20 cellular contexts compared by ENCODE assay signal in genomic region chr14:61362072-61362750, GRCh38. TPM values are rescaled to one million over a fixed set of nuclear protein-coding genes. Genes with fewer than 3 reads are reported as not detected.
DNase-seq lines count a peak whose midpoint lies in the region; ATAC-seq and TF ChIP-seq lines count a peak whose summit lies in the region.
"Had no signal": no experiment of that assay in that cellular context is flagged by ENCODE, and none has a peak within 500 bp of the region (broad histone marks: within the 10 kb centered on the region; RNA-seq: fewer than 3 reads in every experiment).

No MANE protein-coding gene starts in this region.

- intact Hi-C loops in left ventricle myocardium inferior (cut with micrococcal nuclease) (no loop called here), left cardiac atrium (cut with DNase I) (no loop called here), upper lobe of right lung (cut with DNase I) (no loop called here)

- H3K36me3 ChIP-seq in left ventricle myocardium inferior (no peaks in the 10 kb centered on the region), HEK293 (ENCODE audit: control insufficient read depth in 2 of 2, insufficient read depth in 1 of 2, low read length in 2 of 2) (no peaks in the 10 kb centered on the region), upper lobe of right lung (no peaks in the 10 kb centered on the region)

- CTCF ChIA-PET in HEK293 (lab: Yijun Ruan, JAX) = no interaction called here

- DNase-seq in left ventricle myocardium inferior = no peak
- no peak for DNase-seq in left cardiac atrium
- peak; percentile 48 for DNase-seq in dermis blood vessel endothelial cell
- no peak for DNase-seq in upper lobe of right lung
- DNase-seq in HPDE6-E6E7 (ENCODE audit: extremely low spot score) = no peak
- DNase-seq in SK-N-DZ (ENCODE audit: low spot score) = no peak
- DNase-seq: AML-193, Calu3, GOT3, HFFc6, IMR-90, Kasumi-1, NCI-H187, NCI-H345, NCI-H526, OCI-M1, RPMI8226 had no signal

- H3K4me1 ChIP-seq in left ventricle myocardium inferior = peaks cover 50% of the 10 kb centered on the region
- no peaks in the 10 kb centered on the region; the same call in 1 of the 2 replicates for H3K4me1 ChIP-seq in HEK293 (ENCODE audit: control insufficient read depth, insufficient read depth, low read length)
- H3K4me1 ChIP-seq in upper lobe of right lung = peaks cover 55% of the 10 kb centered on the region

- POLR2A ChIA-PET in HEK293 (lab: Yijun Ruan, JAX) = interaction anchor here (0.7 kb wide), 1 partner anchor 73 kb away, joined by 3 read pairs; no protein-coding TSS in a partner anchor

- no peak for ATAC-seq in left cardiac atrium
- peak; percentile 46 for ATAC-seq in upper lobe of right lung
- no peak for ATAC-seq in GM21529 (IDR thresholded peaks at IDR 0.05; ENCODE audit: unreplicated experiment)

- H3K9me3 ChIP-seq in left ventricle myocardium inferior (replicated peaks) (no peaks in the 10 kb centered on the region), HEK293 (ENCODE audit: control insufficient read depth, insufficient read depth, low read depth, low read length) (no peaks in the 10 kb centered on the region), upper lobe of right lung (no peaks in the 10 kb centered on the region)

- H3K4me3 ChIP-seq in left ventricle myocardium inferior = no peak overlapping the region
- H3K4me3 ChIP-seq in HEK293 (ENCODE audit: low read depth, low read length) = no peak overlapping the region
- no peak overlapping the region for H3K4me3 ChIP-seq in upper lobe of right lung

- TF ChIP-seq CTCF in left ventricle myocardium inferior (IDR thresholded peaks at IDR 0.05; ENCODE audit: borderline replicate concordance) (no peak), HEK293 (tag by site-specific recombination; IDR thresholded peaks at IDR 0.05) (no peak), upper lobe of right lung (IDR thresholded peaks at IDR 0.05) (no peak)

- H3K27me3 ChIP-seq in left ventricle myocardium inferior (ENCODE audit: low read depth) (no peaks in the 10 kb centered on the region), upper lobe of right lung (no peaks in the 10 kb centered on the region)

- peak overlapping the region; percentile 9 for H3K27ac ChIP-seq in left ventricle myocardium inferior (replicated peaks)
- H3K27ac ChIP-seq in HEK293 (ENCODE audit: extremely low read depth, low read depth, low read length) = no peak overlapping the region
- H3K27ac ChIP-seq in upper lobe of right lung = no peak overlapping the region

TF ChIP-seq in HEK293, 187 proteins besides CTCF, POLR2A, EP300 and RAD21 (continues in another document):
- TF ChIP-seq HOXC10 (CRISPR knock-in tag; IDR thresholded peaks at IDR 0.05) (no peak), ZNF214 (tag by site-specific recombination; IDR thresholded peaks at IDR 0.05; ENCODE audit: borderline replicate concordance) (no peak), ZNF704 (tag by site-specific recombination; IDR thresholded peaks at IDR 0.05) (no peak), ZNF354C (tag by site-specific recombination; IDR thresholded peaks at IDR 0.05; ENCODE audit: borderline replicate concordance, low read depth) (no peak), ZSCAN23 (tag by site-specific recombination; IDR thresholded peaks at IDR 0.05) (no peak), HOXA7 (CRISPR knock-in tag; IDR thresholded peaks at IDR 0.05; ENCODE audit: borderline replicate concordance) (no peak), ZBTB10 (tag by site-specific recombination; IDR thresholded peaks at IDR 0.05) (no peak), ZNF449 (tag by site-specific recombination; IDR thresholded peaks at IDR 0.05) (no peak), GFI1B (tag by site-specific recombination; IDR thresholded peaks at IDR 0.05) (no peak), GLIS1 (tag by site-specific recombination; IDR thresholded peaks at IDR 0.05) (0 out of 2 replicates have a peak, but pooled peaks have one; percentile 15), ATF2 (tag by site-specific recombination; IDR thresholded peaks at IDR 0.05; ENCODE audit: low read depth) (0 out of 2 replicates have a peak, but pooled peaks have one; percentile 12), ZNF488 (tag by site-specific recombination; IDR thresholded peaks at IDR 0.05) (no peak), BCL6B (tag by site-specific recombination; IDR thresholded peaks at IDR 0.05) (no peak), ZNF121 (tag by site-specific recombination; IDR thresholded peaks at IDR 0.05) (no peak), ZNF544 (tag by site-specific recombination; IDR thresholded peaks at IDR 0.05) (no peak), BCL11A (tag by site-specific recombination; IDR thresholded peaks at IDR 0.05; ENCODE audit: low read depth) (no peak), RBAK (tag by site-specific recombination; IDR thresholded peaks at IDR 0.05) (no peak), ZNF792 (tag by site-specific recombination; IDR thresholded peaks at IDR 0.05) (no peak)

RNA-seq across cellular contexts. Expression of gene PRKCH, which starts 40.8 kb away (rescaled TPM):
- total RNA-seq in left ventricle myocardium inferior (18.4 TPM), left cardiac atrium (10 to 100 TPM; 17.6 to 34.8 TPM), dermis blood vessel endothelial cell (312 and 327 TPM in 2 replicates), upper lobe of right lung (74.4 TPM)
- 0.25 and 0.28 TPM in 2 replicates for polyA plus RNA-seq in SK-N-DZ (2014; cell fraction: cytosol; rRNA removed)
- polyA plus RNA-seq in SK-N-DZ (2014; cell fraction: nucleus; rRNA removed) = 3.3 TPM in 1 of 2 replicates, not detected in the other
- total RNA-seq: G401 had no signal
